Comparison of ENCODE assay signal across 11 cellular contexts in the genomic region with DNA sequence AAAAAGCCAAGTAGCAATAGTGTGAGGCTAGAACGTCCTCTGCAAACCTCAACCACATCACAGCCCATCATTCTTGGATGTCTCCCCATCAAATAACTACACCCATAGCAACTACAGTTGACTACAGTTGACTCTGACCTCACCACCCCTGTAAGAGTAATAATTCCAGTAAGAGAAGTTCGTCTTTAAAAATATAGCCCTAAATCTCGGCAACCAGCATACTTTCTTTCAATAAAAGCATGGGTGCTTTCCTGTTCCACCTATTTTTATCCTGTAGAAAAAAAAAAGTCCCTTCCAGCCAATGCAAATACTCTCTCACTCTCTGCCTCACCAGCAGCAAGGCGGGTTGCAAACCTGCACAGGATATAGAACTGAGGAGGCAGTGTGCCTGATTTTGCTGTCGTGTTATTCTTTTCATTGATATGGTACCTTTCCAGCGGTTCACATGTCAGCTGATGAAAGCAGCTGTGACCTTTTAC.
A peak's percentile ranks its signal among the peaks of the same experiment; 100 is the strongest.
DNase-seq lines count a peak whose midpoint lies in the region; ATAC-seq, FAIRE-seq and TF ChIP-seq lines count a peak whose summit lies in the region.
"Had no signal": no experiment of that assay in that cellular context is flagged by ENCODE, and none has a peak within 500 bp of the region (broad histone marks: within the 10 kb centered on the region; RNA-seq: fewer than 3 reads in every experiment).

No MANE protein-coding gene starts in this region.

- no peaks in the 10 kb centered on the region for H3K9me3 ChIP-seq in keratinocyte (ENCODE audit: control insufficient read depth, low read depth, low read length)

- H3K27ac ChIP-seq in keratinocyte (ENCODE audit: control insufficient read depth, insufficient read depth, low read length) = no peak overlapping the region

- peak; percentile 20 for ATAC-seq in GM18520 (IDR thresholded peaks at IDR 0.05; ENCODE audit: unreplicated experiment)
- peak; percentile 41 for ATAC-seq in GM21526 (IDR thresholded peaks at IDR 0.05; ENCODE audit: low FRiP score, unreplicated experiment)
- ATAC-seq in HG03175 (IDR thresholded peaks at IDR 0.05; ENCODE audit: unreplicated experiment) = peak; percentile 27

- no peaks in the 10 kb centered on the region for H3K9me1 ChIP-seq in keratinocyte (ENCODE audit: control insufficient read depth, extremely low read depth, insufficient read depth, low read length)

- DNase-seq in keratinocyte (ENCODE audit: low read depth, low spot score) (no peak), mucosa of gallbladder (ENCODE audit: low spot score) (no peak), SIG-M5 treated with dmso at 0.1 percent for 504 hours (lab: John Stamatoyannopoulos, UW; ENCODE audit: unreplicated experiment) (no peak), H4 (ENCODE audit: low spot score) (no peak), NOMO-1 treated with DMSO at 0.1 percent for 48 hours (lab: John Stamatoyannopoulos, UW; ENCODE audit: unreplicated experiment) (no peak)
- DNase-seq: DMS153, NCI-H1105 had no signal

- H3K27me3 ChIP-seq in keratinocyte (ENCODE audit: control insufficient read depth, extremely low read depth, insufficient read depth, low read length) = no peaks in the 10 kb centered on the region

- H4K20me1 ChIP-seq in keratinocyte (ENCODE audit: control insufficient read depth, extremely low read depth, insufficient read depth, low read length) = no peaks in the 10 kb centered on the region

- dilution Hi-C loops in keratinocyte (cut with MboI; ENCODE audit: extremely low pct_ligation_motif_present, low sequenced_read_pairs) = no loop called here

- no peak overlapping the region for H3K4me3 ChIP-seq in keratinocyte (ENCODE audit: control insufficient read depth in 2 of 3, extremely low read depth in 1 of 3, insufficient read depth in 2 of 3, low read depth in 1 of 3, low read length in 3 of 3)

- peak overlapping the region; percentile 1 for H3K4me2 ChIP-seq in keratinocyte (ENCODE audit: control insufficient read depth, extremely low read depth, insufficient read depth, low read depth, low read length)

- no peaks in the 10 kb centered on the region for H3K36me3 ChIP-seq in keratinocyte (ENCODE audit: control insufficient read depth in 2 of 2, extremely low read depth in 1 of 2, insufficient read depth in 2 of 2, low read length in 2 of 2)

- H2AFZ ChIP-seq in keratinocyte (ENCODE audit: control insufficient read depth, low read length) = no peak overlapping the region

- no peak for FAIRE-seq in keratinocyte (lab: Jason Lieb, UNC)
- FAIRE-seq: bronchial epithelial cell had no signal

- H3K9ac ChIP-seq in keratinocyte (ENCODE audit: control insufficient read depth, extremely low read depth, insufficient read depth, low read length) = no peak overlapping the region

- no peak for TF ChIP-seq CTCF in keratinocyte (optimal IDR thresholded peaks at IDR 0.05 in 1 of 3, IDR thresholded peaks at IDR 0.05 in 1 of 3, conservative IDR thresholded peaks at IDR 0.05 in 1 of 3; ENCODE audit: extremely low read depth in 1 of 3, insufficient read depth in 2 of 3, low read length in 3 of 3)

- peaks cover 8% of the 10 kb centered on the region for H3K4me1 ChIP-seq in keratinocyte (ENCODE audit: control insufficient read depth, extremely low read depth, insufficient read depth, low read length)

- no peaks in the 10 kb centered on the region for H3K79me2 ChIP-seq in keratinocyte (ENCODE audit: control insufficient read depth, insufficient read depth, low read length)
